1 cellular context compared by ENCODE assay signal in the genomic region with DNA sequence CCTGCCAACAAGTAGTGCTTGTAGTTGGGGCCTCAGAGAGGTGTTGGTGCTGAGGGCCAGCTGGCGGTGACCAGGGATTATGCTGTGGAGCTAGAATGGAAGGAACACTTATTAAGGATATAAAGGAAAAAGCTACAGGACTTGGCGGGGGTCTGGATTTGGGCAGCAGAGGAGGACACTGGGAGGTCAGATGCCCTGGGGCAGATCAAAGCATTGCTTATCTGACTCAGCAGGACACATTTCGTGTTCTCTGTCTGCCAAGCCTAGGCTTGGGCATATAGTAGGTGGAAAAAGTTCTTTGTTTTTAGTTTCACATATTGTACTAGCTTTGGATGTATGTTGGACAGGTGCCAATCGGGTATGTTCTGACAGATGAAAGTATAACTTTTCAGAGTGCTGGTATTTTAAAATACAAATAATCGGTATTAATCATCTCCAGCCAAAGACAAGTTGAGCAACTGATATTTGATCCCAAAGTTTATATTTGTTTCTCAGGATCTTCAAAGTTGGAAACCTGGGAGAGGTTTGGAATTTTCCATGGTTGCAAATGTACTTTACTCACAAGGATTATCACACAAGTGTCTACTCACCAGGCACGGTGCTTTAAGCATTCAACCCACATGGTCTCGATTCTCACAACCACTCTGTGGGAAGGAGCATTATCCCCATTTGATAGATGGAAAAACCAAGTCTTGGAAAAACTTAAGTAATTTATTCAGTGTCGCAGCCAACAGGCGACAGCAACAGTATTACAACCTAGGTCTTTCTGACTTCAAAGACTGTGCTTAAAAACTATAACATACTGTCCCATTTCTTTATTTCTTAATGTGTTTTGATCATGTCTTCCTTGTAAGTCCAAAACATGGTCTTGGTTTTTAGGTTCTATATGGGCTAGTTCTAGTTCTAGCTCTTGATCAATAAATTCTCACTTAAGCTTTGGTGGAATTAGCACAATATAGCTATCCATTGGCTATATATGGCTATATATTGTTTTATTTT.
A peak's percentile ranks its signal among the peaks of the same experiment; 100 is the strongest.
TF ChIP-seq lines count a peak whose summit lies in the region.

No MANE protein-coding gene starts in this region.

TF ChIP-seq in HepG2, 621 proteins besides CTCF, POLR2A, EP300 and RAD21 (continued from another document and continues in another):
- TF ChIP-seq, protein P1, sequence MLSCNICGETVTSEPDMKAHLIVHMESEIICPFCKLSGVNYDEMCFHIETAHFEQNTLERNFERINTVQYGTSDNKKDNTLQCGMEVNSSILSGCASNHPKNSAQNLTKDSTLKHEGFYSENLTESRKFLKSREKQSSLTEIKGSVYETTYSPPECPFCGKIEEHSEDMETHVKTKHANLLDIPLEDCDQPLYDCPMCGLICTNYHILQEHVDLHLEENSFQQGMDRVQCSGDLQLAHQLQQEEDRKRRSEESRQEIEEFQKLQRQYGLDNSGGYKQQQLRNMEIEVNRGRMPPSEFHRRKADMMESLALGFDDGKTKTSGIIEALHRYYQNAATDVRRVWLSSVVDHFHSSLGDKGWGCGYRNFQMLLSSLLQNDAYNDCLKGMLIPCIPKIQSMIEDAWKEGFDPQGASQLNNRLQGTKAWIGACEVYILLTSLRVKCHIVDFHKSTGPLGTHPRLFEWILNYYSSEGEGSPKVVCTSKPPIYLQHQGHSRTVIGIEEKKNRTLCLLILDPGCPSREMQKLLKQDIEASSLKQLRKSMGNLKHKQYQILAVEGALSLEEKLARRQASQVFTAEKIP (CRISPR knock-in tag; IDR thresholded peaks at IDR 0.05; ENCODE audit: borderline replicate concordance), result no peak
- TF ChIP-seq ZNF883 (CRISPR knock-in tag; IDR thresholded peaks at IDR 0.05; ENCODE audit: not compliant biosample characterization), result no peak
- no peak for TF ChIP-seq KLF15 (CRISPR knock-in tag; IDR thresholded peaks at IDR 0.05; ENCODE audit: borderline replicate concordance)
- no peak for TF ChIP-seq SMYD3 (CRISPR knock-in tag; IDR thresholded peaks at IDR 0.05)
- TF ChIP-seq ZNF274 (CRISPR knock-in tag; IDR thresholded peaks at IDR 0.05), result no peak
- no peak for TF ChIP-seq ZNF367 (CRISPR knock-in tag; IDR thresholded peaks at IDR 0.05; ENCODE audit: borderline replicate concordance)
- TF ChIP-seq IKZF1 (IDR thresholded peaks at IDR 0.05), result no peak
- TF ChIP-seq HIVEP1 (CRISPR knock-in tag; IDR thresholded peaks at IDR 0.05), result no peak
- no peak for TF ChIP-seq ZNF446 (CRISPR knock-in tag; IDR thresholded peaks at IDR 0.05)
- no peak for TF ChIP-seq ZNF160 (CRISPR knock-in tag; IDR thresholded peaks at IDR 0.05)
- TF ChIP-seq PPARG (CRISPR knock-in tag; conservative IDR thresholded peaks at IDR 0.05), result 0 out of 2 replicates have a peak, but pooled peaks have one; percentile 26
- TF ChIP-seq RCOR2 (CRISPR knock-in tag; IDR thresholded peaks at IDR 0.05), result peak; percentile 89; the same call in 1 of the 2 replicates
- TF ChIP-seq ZNF841 (CRISPR knock-in tag; IDR thresholded peaks at IDR 0.05; ENCODE audit: borderline replicate concordance), result no peak
- no peak for TF ChIP-seq MYC (CRISPR knock-in tag; IDR thresholded peaks at IDR 0.05; ENCODE audit: borderline replicate concordance)
- no peak for TF ChIP-seq ZFP41 (CRISPR knock-in tag; IDR thresholded peaks at IDR 0.05; ENCODE audit: borderline replicate concordance)
- no peak for TF ChIP-seq ZNF580 (CRISPR knock-in tag; IDR thresholded peaks at IDR 0.05; ENCODE audit: borderline replicate concordance, low read depth)
- TF ChIP-seq ZNF225 (CRISPR knock-in tag; IDR thresholded peaks at IDR 0.05), result no peak
- no peak for TF ChIP-seq ZBTB42 (CRISPR knock-in tag; IDR thresholded peaks at IDR 0.05)
- no peak for TF ChIP-seq MAFG (CRISPR knock-in tag; IDR thresholded peaks at IDR 0.05)
- TF ChIP-seq ZFP36L2 (CRISPR knock-in tag; IDR thresholded peaks at IDR 0.05), result no peak
- TF ChIP-seq ZNF33B (CRISPR knock-in tag; IDR thresholded peaks at IDR 0.05), result no peak
- no peak for TF ChIP-seq ZNF282 (IDR thresholded peaks at IDR 0.05; ENCODE audit: partially characterized antibody)
- no peak for TF ChIP-seq THAP9 (CRISPR knock-in tag; IDR thresholded peaks at IDR 0.05; ENCODE audit: borderline replicate concordance)
- TF ChIP-seq ELF3 (CRISPR knock-in tag; IDR thresholded peaks at IDR 0.05), result peak; percentile 19; the same call in 1 of the 2 replicates
- no peak for TF ChIP-seq JDP2 (CRISPR knock-in tag; IDR thresholded peaks at IDR 0.05; ENCODE audit: borderline replicate concordance)
- TF ChIP-seq ZNF10 (CRISPR knock-in tag; IDR thresholded peaks at IDR 0.05; ENCODE audit: borderline replicate concordance, low read depth), result no peak
- TF ChIP-seq ZNF101 (CRISPR knock-in tag; IDR thresholded peaks at IDR 0.05; ENCODE audit: borderline replicate concordance, low read depth), result no peak
- no peak for TF ChIP-seq KLF11 (CRISPR knock-in tag; IDR thresholded peaks at IDR 0.05)
- TF ChIP-seq FIP1L1 (IDR thresholded peaks at IDR 0.05; ENCODE audit: borderline replicate concordance, insufficient read depth, low read depth, low read length), result no peak
- no peak for TF ChIP-seq ZNF660 (CRISPR knock-in tag; IDR thresholded peaks at IDR 0.05; ENCODE audit: borderline replicate concordance, low read depth)
- TF ChIP-seq CHD2 (IDR thresholded peaks at IDR 0.05; ENCODE audit: low read depth, low read length), result no peak
- no peak for TF ChIP-seq THAP11 (CRISPR knock-in tag; IDR thresholded peaks at IDR 0.05)
- peak; percentile 18 to 43; a peak in 2 of 4 replicates for TF ChIP-seq MAFK (conservative IDR thresholded peaks at IDR 0.05 in 1 of 2, IDR thresholded peaks at IDR 0.05 in 1 of 2; ENCODE audit: low read length in 2 of 2)
- no peak for TF ChIP-seq ZNF674 (CRISPR knock-in tag; IDR thresholded peaks at IDR 0.05; ENCODE audit: low read depth)
- TF ChIP-seq PLRG1 (conservative IDR thresholded peaks at IDR 0.05), result no peak
- no peak for TF ChIP-seq KAT2B (IDR thresholded peaks at IDR 0.05; ENCODE audit: borderline replicate concordance, low read depth, low read length)
- no peak for TF ChIP-seq SRSF9 (IDR thresholded peaks at IDR 0.05; ENCODE audit: borderline replicate concordance, insufficient read depth, low read depth, low read length, poor library complexity, severe bottlenecking)
- no peak for TF ChIP-seq SOX6 (IDR thresholded peaks at IDR 0.05)
- TF ChIP-seq SOX6 (CRISPR knock-in tag; IDR thresholded peaks at IDR 0.05), result peak; percentile 38
- TF ChIP-seq PRPF4 (IDR thresholded peaks at IDR 0.05; ENCODE audit: low read depth, low read length, poor library complexity, severe bottlenecking), result no peak
- TF ChIP-seq CEBPB (IDR thresholded peaks at IDR 0.05; ENCODE audit: borderline replicate concordance, low read depth, low read length), result peak; percentile 72; the same call in 1 of the 2 replicates
- no peak for TF ChIP-seq YEATS2 (CRISPR knock-in tag; IDR thresholded peaks at IDR 0.05; ENCODE audit: borderline replicate concordance)
- no peak for TF ChIP-seq ZNF737 (CRISPR knock-in tag; IDR thresholded peaks at IDR 0.05; ENCODE audit: borderline replicate concordance)
- TF ChIP-seq NFAT5 (CRISPR knock-in tag; IDR thresholded peaks at IDR 0.05), result no peak
- TF ChIP-seq E2F2 (CRISPR knock-in tag; IDR thresholded peaks at IDR 0.05; ENCODE audit: borderline replicate concordance), result no peak
- no peak for TF ChIP-seq YY1 (IDR thresholded peaks at IDR 0.05; ENCODE audit: insufficient read depth, insufficient replicate concordance, low read depth, low read length)
- TF ChIP-seq ZFP37 (CRISPR knock-in tag; IDR thresholded peaks at IDR 0.05; ENCODE audit: borderline replicate concordance), result no peak
- TF ChIP-seq SYNCRIP (IDR thresholded peaks at IDR 0.05; ENCODE audit: insufficient read depth, low read depth, low read length), result no peak
- TF ChIP-seq ZSCAN20 (CRISPR knock-in tag; IDR thresholded peaks at IDR 0.05; ENCODE audit: borderline replicate concordance), result no peak
- TF ChIP-seq THAP7 (CRISPR knock-in tag; IDR thresholded peaks at IDR 0.05), result no peak
- TF ChIP-seq ZNF354B (CRISPR knock-in tag; IDR thresholded peaks at IDR 0.05), result no peak
- TF ChIP-seq, protein P2, sequence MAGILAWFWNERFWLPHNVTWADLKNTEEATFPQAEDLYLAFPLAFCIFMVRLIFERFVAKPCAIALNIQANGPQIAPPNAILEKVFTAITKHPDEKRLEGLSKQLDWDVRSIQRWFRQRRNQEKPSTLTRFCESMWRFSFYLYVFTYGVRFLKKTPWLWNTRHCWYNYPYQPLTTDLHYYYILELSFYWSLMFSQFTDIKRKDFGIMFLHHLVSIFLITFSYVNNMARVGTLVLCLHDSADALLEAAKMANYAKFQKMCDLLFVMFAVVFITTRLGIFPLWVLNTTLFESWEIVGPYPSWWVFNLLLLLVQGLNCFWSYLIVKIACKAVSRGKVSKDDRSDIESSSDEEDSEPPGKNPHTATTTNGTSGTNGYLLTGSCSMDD (CRISPR knock-in tag; IDR thresholded peaks at IDR 0.05), result no peak
- TF ChIP-seq FOXO1 (CRISPR knock-in tag; IDR thresholded peaks at IDR 0.05), result no peak
- TF ChIP-seq ZNF569 (CRISPR knock-in tag; IDR thresholded peaks at IDR 0.05; ENCODE audit: borderline replicate concordance), result no peak
- TF ChIP-seq ZNF44 (CRISPR knock-in tag; IDR thresholded peaks at IDR 0.05), result no peak
- TF ChIP-seq BCL6 (CRISPR knock-in tag; IDR thresholded peaks at IDR 0.05), result peak; percentile 45; the same call in 1 of the 2 replicates
- TF ChIP-seq NCOA5 (CRISPR knock-in tag; IDR thresholded peaks at IDR 0.05), result no peak
